Comparison of ENCODE assay signal across 9 cellular contexts in the genomic region with DNA sequence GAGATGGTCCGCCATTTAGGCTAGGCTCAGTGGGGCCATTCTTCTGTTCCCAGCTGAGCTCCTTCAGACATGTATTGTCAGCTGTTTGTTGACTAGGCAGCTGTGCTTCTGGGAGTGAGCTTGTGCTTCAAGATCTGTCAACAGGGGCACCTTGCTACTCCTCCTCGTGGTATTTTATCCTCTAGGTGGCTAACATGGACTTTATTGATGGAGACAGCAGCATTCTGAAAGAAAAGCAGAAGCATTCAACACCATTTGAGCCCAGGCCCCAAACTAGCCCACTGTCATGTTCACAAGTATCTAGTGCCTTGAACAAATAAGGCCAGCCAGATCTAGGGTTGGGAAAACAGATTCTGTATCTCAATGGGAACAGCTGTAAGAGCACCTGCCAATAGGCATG.
"Had no signal": no experiment of that assay in that cellular context is flagged by ENCODE, and none has a peak within 500 bp of the region (broad histone marks: within the 10 kb centered on the region; RNA-seq: fewer than 3 reads in every experiment).

No MANE protein-coding gene starts in this region.

- H3K9ac ChIP-seq: GM23248 had no signal

- ATAC-seq: HCT116, HepG2 had no signal

- H3K4me3 ChIP-seq: GM23248, HAP-1 had no signal

- H3K36me3 ChIP-seq: HAP-1 had no signal

- H3K27me3 Mint-ChIP-seq: IgD-negative memory B cell had no signal

- H3K27ac Mint-ChIP-seq: HFFc6, IgD-negative memory B cell had no signal

- H3K27ac ChIP-seq: GM23248, HL-60 had no signal

- DNase-seq: GM23248, GOT3, H7, HFFc6 had no signal

- H3K4me3 Mint-ChIP-seq: HFFc6 had no signal

- H3K4me1 ChIP-seq: HAP-1 had no signal

- H2AFZ ChIP-seq: GM23248 had no signal
